ENCODE assay signal across 8 cellular contexts in the genomic region with DNA sequence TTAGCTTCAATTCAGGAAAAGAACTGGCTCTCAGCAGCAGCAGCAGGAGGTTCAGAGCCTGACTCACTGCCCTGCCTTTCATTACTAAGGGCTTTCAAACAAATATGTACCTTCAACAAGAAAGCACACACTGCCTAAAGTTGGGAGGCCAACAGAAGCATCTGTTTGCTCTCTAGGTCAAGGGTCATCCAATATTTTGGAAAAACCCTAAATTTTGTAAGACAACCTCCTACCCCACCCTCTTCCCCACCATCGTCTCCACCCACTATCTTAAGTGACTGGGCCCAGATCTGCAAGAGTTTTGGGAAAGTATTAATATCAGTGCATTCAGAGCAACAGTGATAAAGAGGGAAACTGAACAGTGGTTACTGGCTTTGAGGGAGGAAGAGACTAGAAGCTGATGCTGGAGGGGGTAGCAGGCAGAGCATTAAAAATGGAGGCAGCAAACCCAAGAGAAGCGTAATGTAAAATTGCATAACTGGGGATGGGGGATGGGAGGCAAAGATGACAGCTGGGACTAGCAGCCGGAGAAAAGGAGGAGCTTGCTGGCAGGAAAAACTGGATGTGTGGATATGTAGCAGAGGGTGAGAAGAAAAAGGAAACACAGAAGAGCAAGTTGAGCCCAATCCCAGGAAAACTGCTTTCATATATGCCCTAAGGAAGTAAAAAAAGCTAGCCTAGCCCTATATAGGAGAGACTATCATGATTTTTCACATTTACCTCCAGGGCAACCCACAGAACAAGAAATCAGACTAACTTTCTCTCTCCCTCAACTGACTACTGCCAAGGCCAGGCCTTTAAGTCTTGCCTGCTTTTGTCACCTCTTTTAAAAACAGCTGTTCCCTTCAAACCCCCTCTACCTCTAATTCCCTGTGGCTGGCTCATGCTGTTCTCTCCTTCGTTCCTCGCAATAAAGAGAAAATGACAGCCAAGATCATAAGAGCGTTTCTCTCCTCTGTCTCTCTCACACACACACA. TPM values are rescaled to one million over a fixed set of nuclear protein-coding genes. Genes with fewer than 3 reads are reported as not detected.
DNase-seq lines count a peak whose midpoint lies in the region; ATAC-seq lines count a peak whose summit lies in the region.

No MANE protein-coding gene starts in this region.

- H3K27me3 ChIP-seq in right cardiac atrium (ENCODE audit: control insufficient read depth, insufficient read depth) = no peaks in the 10 kb centered on the region

- peak; percentile 64 to 67 for ATAC-seq in right cardiac atrium
- no peak for ATAC-seq in GM19035 (IDR thresholded peaks at IDR 0.05; ENCODE audit: unreplicated experiment)
- ATAC-seq in HG02885 (IDR thresholded peaks at IDR 0.05; ENCODE audit: poor library complexity, unreplicated experiment) = no peak

- no peak overlapping the region for H3K4me3 ChIP-seq in right cardiac atrium (ENCODE audit: low read length)

- intact Hi-C loops in right cardiac atrium (cut with DNase I) = no loop called here

- peaks cover 17% of the 10 kb centered on the region for H3K4me1 ChIP-seq in right cardiac atrium (ENCODE audit: control insufficient read depth, insufficient read depth, low read length)

- H3K27ac ChIP-seq in adipose tissue (ENCODE audit: low read depth, low read length) (peak overlapping the region; percentile 17), right cardiac atrium (ENCODE audit: low read length) (peak overlapping the region; percentile 60)

- peak; percentile 19 for DNase-seq in HuH-7 (ENCODE audit: low spot score)
- peak in 2 of 3 donors; percentile 37 to 59 for DNase-seq in right cardiac atrium
- DNase-seq in smooth muscle cell of the brain vasculature (ENCODE audit: low read depth, low spot score) = peak; percentile 15
- DNase-seq in SW480 (ENCODE audit: low spot score) = no peak
- DNase-seq in effector CD4-positive, alpha-beta T cell = no peak

- 38 to 46% (median 39%) methylated on average over 6 of the region's 6 CpGs for WGBS in adipose tissue, 3 donors
- 27% methylated on average over 6 of the region's 6 CpGs for WGBS in right cardiac atrium

- no peaks in the 10 kb centered on the region for H3K9me3 ChIP-seq in right cardiac atrium (ENCODE audit: control insufficient read depth, low read length)

RNA-seq across cellular contexts. Expression of a gene that starts 31.5 kb away (rescaled TPM):
- polyA plus RNA-seq in adipose tissue (10 to 100 TPM; 34.3 to 62.4 (median 43.5) TPM), right cardiac atrium (300 TPM)
- 100 to 1,000 TPM; 262 to 320 (median 306) TPM for total RNA-seq in right cardiac atrium

Comparison
In these comparisons a context has a peak if more than half of its experiments do, and no peak if none do; other contexts are left out.
1. DNase-seq: peak in HuH-7 (single experiment), right cardiac atrium (2 of 3) and smooth muscle cell of the brain vasculature (single experiment); none in SW480 (single experiment) and effector CD4-positive, alpha-beta T cell (single experiment).
2. ATAC-seq: peak in right cardiac atrium (2 of 2); none in GM19035 (single experiment) and HG02885 (single experiment).